1 cellular context compared by ENCODE assay signal in genomic region chr2:190911813-190912212, GRCh38.
TF ChIP-seq lines count a peak whose summit lies in the region.

No MANE protein-coding gene starts in this region.

TF ChIP-seq in GM12878, 131 proteins besides CTCF, POLR2A, EP300 and RAD21 (continued from another document):
- TF ChIP-seq SKIL (IDR thresholded peaks at IDR 0.05; ENCODE audit: low read depth, poor library complexity, severe bottlenecking) (peak; percentile 31), MEF2B (IDR thresholded peaks at IDR 0.05; ENCODE audit: partially characterized antibody, poor library complexity, severe bottlenecking) (peak; percentile 61), DPF2 (IDR thresholded peaks at IDR 0.05) (peak; percentile 67), CREM (IDR thresholded peaks at IDR 0.05; ENCODE audit: low read depth) (0 out of 2 replicates have a peak, but pooled peaks have one; percentile 13), BACH1 (IDR thresholded peaks at IDR 0.05; ENCODE audit: borderline replicate concordance) (peak; percentile 25; the same call in 1 of the 2 replicates), MTA2 (IDR thresholded peaks at IDR 0.05; ENCODE audit: low read depth) (peak; percentile 85), RELB (IDR thresholded peaks at IDR 0.05; ENCODE audit: low read depth) (peak; percentile 48; the same call in 1 of the 2 replicates), MAX (IDR thresholded peaks at IDR 0.05; ENCODE audit: low read depth, low read length) (no peak), IRF4 (IDR thresholded peaks at IDR 0.05; ENCODE audit: low read depth, low read length) (0 out of 2 replicates have a peak, but pooled peaks have one; percentile 41), CHD4 (IDR thresholded peaks at IDR 0.05) (no peak), JUNB (IDR thresholded peaks at IDR 0.05) (peak; percentile 84), POLR2AphosphoS2 (IDR thresholded peaks at IDR 0.05; ENCODE audit: low read depth, low read length) (no peak), ZNF274 (IDR thresholded peaks at IDR 0.05; ENCODE audit: insufficient read depth, insufficient read length) (no peak), ZBTB11 (CRISPR knock-in tag; IDR thresholded peaks at IDR 0.05) (no peak), SPI1 (IDR thresholded peaks at IDR 0.05; ENCODE audit: borderline replicate concordance, insufficient read depth, low read depth, low read length) (no peak), RUNX3 (IDR thresholded peaks at IDR 0.05; ENCODE audit: low read length) (peak; percentile 45; the same call in 1 of the 2 replicates), NBN (IDR thresholded peaks at IDR 0.05) (0 out of 2 replicates have a peak, but pooled peaks have one; percentile 27), NFIC (IDR thresholded peaks at IDR 0.05; ENCODE audit: low read depth, low read length) (peak; percentile 68; the same call in 1 of the 2 replicates), ATF7 (IDR thresholded peaks at IDR 0.05; ENCODE audit: low read depth) (peak; percentile 75), ATF2 (IDR thresholded peaks at IDR 0.05; ENCODE audit: low read length) (peak; percentile 55), SUZ12 (IDR thresholded peaks at IDR 0.05; ENCODE audit: unreplicated experiment) (no peak), FOXM1 (IDR thresholded peaks at IDR 0.05; ENCODE audit: low read depth, low read length) (0 out of 2 replicates have a peak, but pooled peaks have one; percentile 23)
